Comparison of ENCODE assay signal across 7 cellular contexts in the genomic region with DNA sequence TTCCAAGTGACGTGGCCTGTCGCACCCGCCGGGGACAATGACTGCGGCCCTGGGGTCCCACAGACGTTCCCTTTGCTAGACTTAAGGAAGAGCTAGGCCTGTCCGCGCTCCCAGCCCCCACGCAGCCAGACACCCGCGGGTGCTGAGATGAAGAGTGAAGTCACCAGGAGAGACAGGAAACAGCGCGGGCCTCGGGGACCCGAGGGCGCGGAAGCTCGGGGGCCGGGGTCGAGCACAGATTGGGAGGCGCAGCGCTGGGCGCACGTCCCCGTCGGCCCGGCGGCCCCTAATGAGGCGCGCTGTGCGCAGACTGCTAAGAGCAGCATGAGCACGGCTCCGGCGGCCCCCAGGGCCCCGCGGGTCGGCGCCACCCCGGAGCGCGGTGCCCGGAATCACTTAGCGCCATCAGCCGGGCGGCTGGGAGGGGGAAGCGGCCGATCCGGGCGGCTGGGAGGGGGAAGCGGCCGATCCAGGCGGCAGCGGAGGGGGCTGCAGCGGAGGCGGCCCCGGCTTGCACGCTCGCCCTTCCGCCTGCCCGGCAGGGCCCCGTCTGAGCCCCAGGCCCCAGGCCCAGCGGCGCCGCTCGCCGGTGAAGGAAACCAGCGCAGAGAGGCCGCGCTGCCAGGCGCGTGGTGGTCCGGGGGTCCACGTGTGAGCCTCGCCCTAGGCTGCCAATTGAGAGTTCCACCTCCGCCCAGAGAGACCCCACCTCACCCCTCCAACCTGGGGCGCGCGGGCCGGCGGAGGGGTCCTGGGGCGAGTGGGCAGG. TPM values are rescaled to one million over a fixed set of nuclear protein-coding genes. Genes with fewer than 3 reads are reported as not detected.
A peak's percentile ranks its signal among the peaks of the same experiment; 100 is the strongest.
DNase-seq lines count a peak whose midpoint lies in the region; ATAC-seq and TF ChIP-seq lines count a peak whose summit lies in the region.
"Had no signal": no experiment of that assay in that cellular context is flagged by ENCODE, and none has a peak within 500 bp of the region (broad histone marks: within the 10 kb centered on the region; RNA-seq: fewer than 3 reads in every experiment).

No MANE protein-coding gene starts in this region.

- peak overlapping the region; percentile 93 for H3K4me3 Mint-ChIP-seq in activated naive CD8-positive, alpha-beta T cell treated with anti-CD3 and anti-CD28 coated beads, Interleukin-2, amount 10 ng/mL, durations not matched to agents 7 days and 5 days
- H3K4me3 Mint-ChIP-seq in nephron progenitor cell = peak overlapping the region; percentile 80

- TF ChIP-seq CTCF in GM20000 (IDR thresholded peaks at IDR 0.05; ENCODE audit: extremely low read depth, missing control alignments) (no peak), nephron progenitor cell (IDR thresholded peaks at IDR 0.05) (no peak)

- H3K4me1 Mint-ChIP-seq in activated naive CD8-positive, alpha-beta T cell treated with anti-CD3 and anti-CD28 coated beads, Interleukin-2, amount 10 ng/mL, durations not matched to agents 7 days and 5 days = peaks cover 20% of the 10 kb centered on the region
- peaks cover 4% of the 10 kb centered on the region for H3K4me1 Mint-ChIP-seq in nephron progenitor cell

- peak overlapping the region; percentile 97 for H3K27ac Mint-ChIP-seq in activated naive CD8-positive, alpha-beta T cell treated with anti-CD3 and anti-CD28 coated beads, Interleukin-2, amount 10 ng/mL, durations not matched to agents 7 days and 5 days
- H3K27ac Mint-ChIP-seq in nephron progenitor cell = no peak overlapping the region

- no peaks in the 10 kb centered on the region for H3K9me3 Mint-ChIP-seq in activated naive CD8-positive, alpha-beta T cell treated with anti-CD3 and anti-CD28 coated beads, Interleukin-2, amount 10 ng/mL, durations not matched to agents 7 days and 5 days
- H3K9me3 Mint-ChIP-seq in nephron progenitor cell = peaks cover 5% of the 10 kb centered on the region

- no peaks in the 10 kb centered on the region for H3K36me3 Mint-ChIP-seq in activated naive CD8-positive, alpha-beta T cell treated with anti-CD3 and anti-CD28 coated beads, Interleukin-2, amount 10 ng/mL, durations not matched to agents 7 days and 5 days
- H3K36me3 Mint-ChIP-seq in nephron progenitor cell (ENCODE audit: low read depth) = no peaks in the 10 kb centered on the region

- POLR2A ChIA-PET in activated naive CD8-positive, alpha-beta T cell treated with anti-CD3 and anti-CD28 coated beads, Interleukin-2, amount 10 ng/mL, durations not matched to agents 7 days and 5 days (lab: Charles Lee) = interaction anchor here (0.9 to 2.3 kb wide), 8 partner anchors 8 to 111 kb away, joined by 3 to 13 read pairs (median 3); a partner anchor contains a TSS

- peaks cover 11% of the 10 kb centered on the region for H3K27me3 Mint-ChIP-seq in activated naive CD8-positive, alpha-beta T cell treated with anti-CD3 and anti-CD28 coated beads, Interleukin-2, amount 10 ng/mL, durations not matched to agents 7 days and 5 days
- H3K27me3 Mint-ChIP-seq in nephron progenitor cell (ENCODE audit: low read depth, poor library complexity) = peaks cover 68% of the 10 kb centered on the region

- ATAC-seq in activated naive CD8-positive, alpha-beta T cell treated with anti-CD3 and anti-CD28 coated beads, Interleukin-2, amount 10 ng/mL, durations not matched to agents 7 days and 5 days (ENCODE audit: low read depth) = peak; percentile 71
- ATAC-seq: HCT116 had no signal

- DNase-seq in GM20000 (ENCODE audit: low spot score) (peak; percentile 60), nephron progenitor cell (peak; percentile 48), SIG-M5 (lab: John Stamatoyannopoulos, UW) (no peak), dedifferentiated amniotic fluid mesenchymal stem cell (ENCODE audit: extremely low spot score) (no peak), NCI-H1436 (lab: John Stamatoyannopoulos, UW) (no peak)
- peak; percentile 72 for DNase-seq in activated naive CD8-positive, alpha-beta T cell treated with anti-CD3 and anti-CD28 coated beads, Interleukin-2, amount 10 ng/mL, durations not matched to agents 7 days and 5 days

RNA-seq across cellular contexts. Expression of a gene that starts 8.3 kb away (rescaled TPM):
- total RNA-seq in activated naive CD8-positive, alpha-beta T cell treated with anti-CD3 and anti-CD28 coated beads, Interleukin-2, amount 10 ng/mL, durations not matched to agents 7 days and 5 days = not detected

RNA-seq across cellular contexts. Expression of a gene that starts 21.4 kb away (rescaled TPM):
- under 1 TPM; 0.68 to 0.89 TPM for total RNA-seq in activated naive CD8-positive, alpha-beta T cell treated with anti-CD3 and anti-CD28 coated beads, Interleukin-2, amount 10 ng/mL, durations not matched to agents 7 days and 5 days

RNA-seq across cellular contexts. Expression of a gene that starts 46.9 kb away (rescaled TPM):
- total RNA-seq in activated naive CD8-positive, alpha-beta T cell treated with anti-CD3 and anti-CD28 coated beads, Interleukin-2, amount 10 ng/mL, durations not matched to agents 7 days and 5 days = 10 to 100 TPM; 30.4 to 32.6 TPM

RNA-seq across cellular contexts. Expression of a gene that starts 49.4 kb away (rescaled TPM):
- total RNA-seq in activated naive CD8-positive, alpha-beta T cell treated with anti-CD3 and anti-CD28 coated beads, Interleukin-2, amount 10 ng/mL, durations not matched to agents 7 days and 5 days = 1 to 10 TPM in 1 of 2 experiments, under 1 TPM in 1; 0.85 to 1.6 TPM

Comparison
In these comparisons a context has a peak if more than half of its experiments do, and no peak if none do; other contexts are left out.
1. DNase-seq: peak in GM20000 (single experiment), activated naive CD8-positive, alpha-beta T cell treated with anti-CD3 and anti-CD28 coated beads, Interleukin-2, amount 10 ng/mL, durations not matched to agents 7 days and 5 days (single experiment) and nephron progenitor cell (single experiment); none in SIG-M5 (single experiment), dedifferentiated amniotic fluid mesenchymal stem cell (single experiment) and NCI-H1436 (single experiment).